In genomic region chr11:40293655-40294342, GRCh38 we compare ENCODE assay signal across 8 cellular contexts.
A peak's percentile ranks its signal among the peaks of the same experiment; 100 is the strongest.
DNase-seq lines count a peak whose midpoint lies in the region; ATAC-seq, FAIRE-seq and TF ChIP-seq lines count a peak whose summit lies in the region.

No MANE protein-coding gene starts in this region.

- H3K9ac ChIP-seq in duodenal mucosa (ENCODE audit: low read depth in 1 of 2, low read length in 2 of 2): peak overlapping the region in 1 of 2 donors; percentile 11
- no peak overlapping the region for H3K9ac ChIP-seq in HepG2 (ENCODE audit: insufficient read depth, low read depth, low read length)

- in situ Hi-C loops in HepG2 (cut with HindIII; ENCODE audit: extremely low pct_ligation_motif_present, low pct_unique_long_range_greater_than_20kb): no loop called here

- intact Hi-C loops in A673 (cut with micrococcal nuclease; ENCODE audit: unreplicated experiment) (loop anchor here (1.0 to 10.0 kb wide), 7 partner anchors 76 to 1073 kb away; no protein-coding TSS in a partner anchor), HepG2 (cut with micrococcal nuclease; ENCODE audit: unreplicated experiment) (loop anchor here (2.0 kb wide), 1 partner anchor 163 kb away; no protein-coding TSS in a partner anchor)

- DNase-seq in A673 (ENCODE audit: low spot score): peak; percentile 99
- DNase-seq in NB4 (ENCODE audit: low read depth): peak; percentile 64
- DNase-seq in SW480 (ENCODE audit: low spot score): peak; percentile 81
- DNase-seq in HepG2 (ENCODE audit: low spot score): peak; percentile 61
- DNase-seq in stimulated activated CD8-positive, alpha-beta memory T cell treated with anti-CD3 and anti-CD28 coated beads, Interleukin-12 subunit alpha, Interleukin-12 subunit beta, amount 100 ng/mL, for 24 hours (ENCODE audit: extremely low read depth): peak; percentile 1

- peak; percentile 100 for TF ChIP-seq CTCF in A673 (conservative IDR thresholded peaks at IDR 0.05; ENCODE audit: low read depth, low read length)
- peak; percentile 87 for TF ChIP-seq CTCF in GM12873 (IDR thresholded peaks at IDR 0.05; ENCODE audit: insufficient read depth, low read depth, low read length, missing control alignments)
- peak; percentile 88 for TF ChIP-seq CTCF in NB4 (IDR thresholded peaks at IDR 0.05; ENCODE audit: low read depth, low read length)
- TF ChIP-seq CTCF in HepG2 (CRISPR knock-in tag; IDR thresholded peaks at IDR 0.05): peak; percentile 89

- H3K79me2 ChIP-seq in HepG2 (ENCODE audit: insufficient read depth, low read length): no peaks in the 10 kb centered on the region

- peak overlapping the region; percentile 78 for H3K27ac ChIP-seq in A673 (ENCODE audit: low read depth, low read length, poor library complexity, severe bottlenecking)
- H3K27ac ChIP-seq in duodenal mucosa (ENCODE audit: low read depth, low read length): no peak overlapping the region
- no peak overlapping the region for H3K27ac ChIP-seq in HepG2 (ENCODE audit: extremely low read length, insufficient read depth, low read length)

- BruUV-seq in A673 (replicated peaks; lab: Mats Ljungman, UMichigan) (no TSS peak), HepG2 (replicated peaks; lab: Mats Ljungman, UMichigan) (no TSS peak)

- peak; percentile 81 for FAIRE-seq in HepG2 (lab: Jason Lieb, UNC)

- WGBS in HepG2 (ENCODE audit: low lambda C conversion rate): 14% methylated on average over 21 of the region's 27 CpGs

- TF ChIP-seq RAD21 in HepG2 (CRISPR knock-in tag; IDR thresholded peaks at IDR 0.05): peak; percentile 76

- H3K4me3 ChIP-seq in A673 (ENCODE audit: low read depth, low read length, poor library complexity, severe bottlenecking) (peak overlapping the region; percentile 61), NB4 (ENCODE audit: low read depth, low read length) (no peak overlapping the region), duodenal mucosa (ENCODE audit: low read depth in 1 of 2, low read length in 2 of 2) (peak overlapping the region; percentile 63 to 69), HepG2 (replicated peaks in 1 of 3; ENCODE audit: insufficient read depth in 1 of 3, low read depth in 2 of 3, low read length in 3 of 3) (peak overlapping the region in 2 of 3 experiments; percentile 18 to 46; a peak in 3 of 6 replicates)

- no peak for TF ChIP-seq EP300 in HepG2 (IDR thresholded peaks at IDR 0.05; ENCODE audit: low read depth in 2 of 2, low read length in 2 of 2)
- TF ChIP-seq EP300 in HepG2 (CRISPR knock-in tag; IDR thresholded peaks at IDR 0.05; ENCODE audit: borderline replicate concordance): no peak

- no peak overlapping the region for H2AFZ ChIP-seq in HepG2 (ENCODE audit: low read length)

- H3K27me3 ChIP-seq in A673 (replicated peaks; ENCODE audit: insufficient read depth, low read depth, low read length, poor library complexity) (no peaks in the 10 kb centered on the region), duodenal mucosa (ENCODE audit: control insufficient read depth in 1 of 2, insufficient read depth in 2 of 2, low read length in 2 of 2) (peaks cover 0 to 4% of the 10 kb centered on the region in 2 donors), HepG2 (ENCODE audit: control insufficient read depth in 1 of 2, insufficient read depth in 2 of 2, low read length in 2 of 2) (peaks cover 0 to 3% of the 10 kb centered on the region in 2 experiments; a peak in 1 of 5 replicates)

- peak overlapping the region; percentile 66 for H3K4me2 ChIP-seq in HepG2 (ENCODE audit: low read depth, low read length)

- TF ChIP-seq POLR2A in NB4 (IDR thresholded peaks at IDR 0.05; ENCODE audit: extremely low read depth, insufficient read length): no peak
- no peak for TF ChIP-seq POLR2A in HepG2 (IDR thresholded peaks at IDR 0.05; ENCODE audit: insufficient read depth in 1 of 2, low read depth in 2 of 2, low read length in 2 of 2)

- CTCF ChIA-PET in A673 (lab: Charles Lee) (interaction anchor here (0.7 to 2.0 kb wide), 14 partner anchors 10 to 1073 kb away, joined by 3 to 11 read pairs (median 4); no protein-coding TSS in a partner anchor), HepG2 (lab: Yijun Ruan, JAX; ENCODE audit: low intra/inter-chr PET ratio, low total read pairs) (no interaction called here)

- no peaks in the 10 kb centered on the region for H4K20me1 ChIP-seq in HepG2 (ENCODE audit: insufficient read depth, low read length)

- H3K9me3 ChIP-seq in A673 (ENCODE audit: low read depth, low read length, poor library complexity, severe bottlenecking) (no peaks in the 10 kb centered on the region), duodenal mucosa (ENCODE audit: control insufficient read depth in 1 of 2, low read length in 2 of 2) (no peaks in the 10 kb centered on the region), HepG2 (ENCODE audit: low read length) (no peaks in the 10 kb centered on the region)

- H3K36me3 ChIP-seq in A673 (ENCODE audit: insufficient read depth, low read length, poor library complexity, severe bottlenecking): no peaks in the 10 kb centered on the region
- H3K36me3 ChIP-seq in duodenal mucosa (ENCODE audit: control insufficient read depth in 1 of 2, insufficient read depth in 2 of 2, low read length in 2 of 2): no peaks in the 10 kb centered on the region
- no peaks in the 10 kb centered on the region for H3K36me3 ChIP-seq in HepG2 (replicated peaks in 1 of 2; ENCODE audit: control insufficient read depth in 1 of 2, insufficient read depth in 2 of 2, low read length in 2 of 2)

- POLR2A ChIA-PET in A673 (lab: Charles Lee; ENCODE audit: low non-redundant PET): interaction anchor here (0.6 to 1.0 kb wide), 3 partner anchors 836 to 1033 kb away, joined by 3 to 4 read pairs (median 3); no protein-coding TSS in a partner anchor
- POLR2A ChIA-PET in HepG2 (lab: Yijun Ruan, JAX): no interaction called here

- H3K4me1 ChIP-seq in A673 (ENCODE audit: insufficient read depth, low read length, poor library complexity, severe bottlenecking) (peaks cover 11% of the 10 kb centered on the region), duodenal mucosa (ENCODE audit: control insufficient read depth in 1 of 2, insufficient read depth in 2 of 2, low read length in 2 of 2) (peaks cover 0 to 6% of the 10 kb centered on the region in 2 donors), HepG2 (ENCODE audit: insufficient read depth, low read length) (peaks cover 7% of the 10 kb centered on the region; the same call in 1 of the 2 replicates)

- peak; percentile 96 for ATAC-seq in HG02610 (IDR thresholded peaks at IDR 0.05; ENCODE audit: unreplicated experiment)
- ATAC-seq in HepG2: peak; percentile 99

TF ChIP-seq in HepG2, 621 proteins besides CTCF, POLR2A, EP300 and RAD21 (continues in another document):
- TF ChIP-seq POGZ (CRISPR knock-in tag; IDR thresholded peaks at IDR 0.05): peak; percentile 50; the same call in 1 of the 2 replicates
- TF ChIP-seq ZNF20 (CRISPR knock-in tag; IDR thresholded peaks at IDR 0.05): no peak
- TF ChIP-seq ZMYM4 (CRISPR knock-in tag; IDR thresholded peaks at IDR 0.05): peak; percentile 79
- no peak for TF ChIP-seq ZNF564 (CRISPR knock-in tag; IDR thresholded peaks at IDR 0.05)
- TF ChIP-seq NFYB (CRISPR knock-in tag; IDR thresholded peaks at IDR 0.05): peak; percentile 68
- peak; percentile 89 for TF ChIP-seq STAG1 (CRISPR knock-in tag; IDR thresholded peaks at IDR 0.05)
- no peak for TF ChIP-seq NR2F1 (CRISPR knock-in tag; IDR thresholded peaks at IDR 0.05)
- 0 out of 2 replicates have a peak, but pooled peaks have one; percentile 63 for TF ChIP-seq HMGXB3 (CRISPR knock-in tag; IDR thresholded peaks at IDR 0.05; ENCODE audit: borderline replicate concordance)
- TF ChIP-seq CBX5 (CRISPR knock-in tag; IDR thresholded peaks at IDR 0.05; ENCODE audit: borderline replicate concordance): peak; percentile 81
- TF ChIP-seq, protein P1, sequence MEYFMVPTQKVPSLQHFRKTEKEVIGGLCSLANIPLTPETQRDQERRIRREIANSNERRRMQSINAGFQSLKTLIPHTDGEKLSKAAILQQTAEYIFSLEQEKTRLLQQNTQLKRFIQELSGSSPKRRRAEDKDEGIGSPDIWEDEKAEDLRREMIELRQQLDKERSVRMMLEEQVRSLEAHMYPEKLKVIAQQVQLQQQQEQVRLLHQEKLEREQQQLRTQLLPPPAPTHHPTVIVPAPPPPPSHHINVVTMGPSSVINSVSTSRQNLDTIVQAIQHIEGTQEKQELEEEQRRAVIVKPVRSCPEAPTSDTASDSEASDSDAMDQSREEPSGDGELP (IDR thresholded peaks at IDR 0.05; ENCODE audit: borderline replicate concordance, low read depth): peak; percentile 42; the same call in 1 of the 2 replicates

Comparison
In these comparisons a context has a peak if more than half of its experiments do, and no peak if none do; other contexts are left out.
1. DNase-seq: peak in every context shown above with its lines; median percentile 99 in A673; 81 in SW480; 64 in NB4; 61 in HepG2; 1 in stimulated activated CD8-positive, alpha-beta memory T cell treated with anti-CD3 and anti-CD28 coated beads, Interleukin-12 subunit alpha, Interleukin-12 subunit beta, amount 100 ng/mL, for 24 hours.